ENCODE assay signal across 35 cellular contexts in the genomic region with DNA sequence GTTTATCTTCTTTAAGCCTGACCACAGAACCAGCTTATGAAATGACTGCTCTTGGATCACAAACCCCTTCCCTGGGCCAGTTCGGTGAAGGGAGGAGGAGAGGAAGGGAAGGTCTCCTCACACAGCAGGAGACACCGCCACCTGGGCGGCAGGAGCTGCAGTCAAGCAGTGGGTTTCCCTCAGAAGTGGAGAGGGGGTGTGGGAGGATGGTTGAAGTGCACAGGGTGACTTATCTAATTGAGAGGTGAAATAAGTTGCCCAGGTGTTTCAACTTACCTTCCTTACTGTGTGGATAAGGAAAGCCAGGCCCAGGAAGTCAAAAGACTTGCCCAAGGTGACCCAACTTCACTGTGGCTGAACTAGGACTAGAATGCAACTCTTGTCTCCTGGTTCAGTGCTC.
"Had no signal": no experiment of that assay in that cellular context is flagged by ENCODE, and none has a peak within 500 bp of the region (broad histone marks: within the 10 kb centered on the region; RNA-seq: fewer than 3 reads in every experiment).

No MANE protein-coding gene starts in this region.

- H3K4me3 ChIP-seq: MG63 had no signal

- H3K27me3 ChIP-seq: MG63 had no signal

- DNase-seq: Karpas-422, Kasumi-1, MG63, MM.1S, MV-4-11, NCI-H1048, NCI-H1092, NCI-H1092 treated with DMSO at 0.1 percent for 48 hours, NCI-H1105, NCI-H1105 treated with DMSO at 0.1 percent for 48 hours, NCI-H1417, NCI-H1417 treated with DMSO at 0.1 percent for 48 hours, NCI-H1436, NCI-H1436 treated with DMSO at 0.1 percent for 48 hours, NCI-H146, NCI-H1694, NCI-H1694 treated with DMSO at 0.1 percent for 48 hours, NCI-H187, NCI-H187 treated with DMSO at 0.1 percent for 48 hours, NCI-H1930, NCI-H2029, NCI-H2029 treated with DMSO at 0.1 percent for 48 hours, NCI-H2081, NCI-H2081 treated with DMSO at 0.1 percent for 48 hours, NCI-H2107, NCI-H2171, NCI-H2171 treated with DMSO at 0.1 percent for 48 hours, NCI-H2227 treated with DMSO at 0.1 percent for 48 hours, NCI-H226, NCI-H345, NCI-H446, NCI-H446 treated with DMSO at 0.1 percent for 48 hours, NCI-H510A, NCI-H510A treated with DMSO at 0.1 percent for 48 hours, NCI-H524 had no signal

- H3K36me3 ChIP-seq: MG63 had no signal

- H3K9me3 ChIP-seq: MG63 had no signal
